ENCODE assay signal across 27 cellular contexts in the genomic region with DNA sequence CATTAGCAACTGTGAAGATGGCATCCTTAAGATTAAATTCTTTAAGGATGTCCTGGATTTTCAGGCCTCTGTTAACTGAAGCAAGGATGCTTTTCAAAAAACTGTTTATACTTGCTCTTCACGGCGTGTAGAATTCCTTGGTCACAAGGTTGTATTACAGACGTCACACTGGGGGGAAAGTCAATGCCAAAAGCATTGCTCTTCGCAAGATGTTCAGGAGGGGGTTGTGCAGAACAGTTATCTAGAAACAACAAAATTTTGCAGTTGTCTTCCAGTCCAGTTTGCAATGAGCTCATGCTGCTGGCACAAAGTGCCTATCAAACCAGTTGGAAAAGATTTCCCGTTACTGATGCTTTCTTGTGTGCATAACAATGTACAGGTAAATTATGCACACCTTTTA.
"Had no signal": no experiment of that assay in that cellular context is flagged by ENCODE, and none has a peak within 500 bp of the region (broad histone marks: within the 10 kb centered on the region; RNA-seq: fewer than 3 reads in every experiment).

No MANE protein-coding gene starts in this region.

- DNase-seq: colonic mucosa; cortex of kidney; dermis blood vessel endothelial cell; dorsolateral prefrontal cortex; effector CD4-positive, alpha-beta T cell; effector CD8-positive, alpha-beta T cell; effector memory CD4-positive, alpha-beta T cell; effector memory CD8-positive, alpha-beta T cell; endodermal cell; erythroblast; esophagus squamous epithelium; foreskin fibroblast; foreskin keratinocyte; foreskin melanocyte; gastrocnemius medialis; glutamatergic neuron; head of caudate nucleus; heart left ventricle; heart right ventricle had no signal

- H3K4me3 ChIP-seq: colonic mucosa, coronary artery, dorsolateral prefrontal cortex, esophagus muscularis mucosa, esophagus squamous epithelium, gastrocnemius medialis, gastroesophageal sphincter, heart left ventricle, heart right ventricle had no signal

- H3K9me3 ChIP-seq: colonic mucosa, esophagus muscularis mucosa, esophagus squamous epithelium, gastrocnemius medialis, gastroesophageal sphincter, heart left ventricle, heart right ventricle had no signal

- H3K36me3 ChIP-seq: colonic mucosa, esophagus muscularis mucosa, esophagus squamous epithelium, gastrocnemius medialis, gastroesophageal sphincter, heart left ventricle had no signal

- H3K27me3 ChIP-seq: colonic mucosa, dorsolateral prefrontal cortex, esophagus muscularis mucosa, esophagus squamous epithelium, foreskin keratinocyte, gastrocnemius medialis, gastroesophageal sphincter, heart left ventricle, heart right ventricle had no signal

- H3K4me1 ChIP-seq: colonic mucosa, esophagus muscularis mucosa, gastrocnemius medialis, gastroesophageal sphincter, heart left ventricle, heart right ventricle had no signal

- H3K27ac ChIP-seq: colonic mucosa, coronary artery, dorsolateral prefrontal cortex, epithelial cell of prostate, esophagus muscularis mucosa, foreskin keratinocyte, gastrocnemius medialis, gastroesophageal sphincter, heart left ventricle, heart right ventricle had no signal

- FAIRE-seq: colon, endometrium, endothelial cell of umbilical vein, frontal cortex had no signal
